Comparison of ENCODE assay signal across 20 cellular contexts in the genomic region with DNA sequence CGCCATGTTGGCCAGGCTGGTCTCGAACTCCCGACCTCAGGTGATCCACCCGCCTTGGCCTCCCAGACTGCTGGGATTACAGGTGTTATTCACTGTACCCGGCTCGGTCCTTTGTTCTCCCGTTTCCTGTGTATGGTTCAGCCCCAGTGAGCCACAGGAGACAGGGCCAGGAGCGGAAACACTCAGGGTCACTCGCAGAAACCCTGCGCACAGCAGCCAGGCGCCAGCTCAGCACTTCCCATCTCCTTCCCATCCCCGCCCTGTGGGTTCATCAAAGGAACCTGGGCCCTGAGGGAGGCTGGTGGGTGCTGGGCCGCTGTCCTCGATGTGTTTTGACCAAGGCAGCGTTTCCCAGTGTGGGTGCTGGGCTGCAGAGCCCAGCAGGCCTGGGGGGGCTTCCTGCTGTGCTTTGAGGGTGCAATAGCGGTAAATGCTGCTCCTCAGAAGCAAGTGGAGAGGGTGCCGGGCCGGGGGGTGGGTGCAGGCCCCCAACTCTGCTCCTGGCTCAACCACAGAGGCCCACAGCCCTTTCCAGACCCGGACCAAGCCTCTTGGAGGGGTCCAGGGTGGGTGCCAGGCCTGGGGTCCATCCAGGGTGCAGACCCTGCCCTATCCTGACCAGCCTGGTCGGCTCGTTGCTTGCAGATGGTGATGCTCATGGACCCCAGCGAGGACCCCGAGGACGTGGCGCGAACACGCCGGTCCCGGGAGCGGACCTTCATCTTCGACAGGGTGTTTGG. TPM values are rescaled to one million over a fixed set of nuclear protein-coding genes. Genes with fewer than 3 reads are reported as not detected.
DNase-seq lines count a peak whose midpoint lies in the region; ATAC-seq and TF ChIP-seq lines count a peak whose summit lies in the region.
"Had no signal": no experiment of that assay in that cellular context is flagged by ENCODE, and none has a peak within 500 bp of the region (broad histone marks: within the 10 kb centered on the region; RNA-seq: fewer than 3 reads in every experiment).

No MANE protein-coding gene starts in this region.

- DNase-seq in NCI-H2081 (lab: John Stamatoyannopoulos, UW) (peak; percentile 23 to 33), NCI-H2081 treated with DMSO at 0.1 percent for 48 hours (lab: John Stamatoyannopoulos, UW) (no peak), left lobe of liver (ENCODE audit: low spot score) (no peak), gastrocnemius medialis (no peak), foreskin fibroblast (no peak)
- DNase-seq: 8988T; activated CD4-positive, alpha-beta memory T cell treated with anti-CD3 and anti-CD28 coated beads for 36 hours; activated naive CD4-positive, alpha-beta T cell treated with Interleukin-2 at 50 U/mL for 16 hours; activated T-cell treated with anti-CD3 and anti-CD28 coated beads for 4 hours; caudate nucleus; COR-L47; left colon; MM.1S; NCI-H1436 treated with DMSO at 0.1 percent for 48 hours; retina had no signal

- no peak overlapping the region for H3K4me3 ChIP-seq in gastrocnemius medialis
- no peak overlapping the region for H3K4me3 ChIP-seq in foreskin fibroblast (ENCODE audit: low read depth in 1 of 2, low read length in 2 of 2)
- H3K4me3 ChIP-seq: SJSA1, vagina had no signal

- TF ChIP-seq POLR2A in gastrocnemius medialis (IDR thresholded peaks at IDR 0.05) = no peak

- H3K27ac ChIP-seq in gastrocnemius medialis = no peak overlapping the region
- H3K27ac ChIP-seq: SJSA1, vagina had no signal

- no peaks in the 10 kb centered on the region for H3K36me3 ChIP-seq in gastrocnemius medialis
- H3K36me3 ChIP-seq: vagina had no signal

- no peaks in the 10 kb centered on the region for H3K27me3 ChIP-seq in gastrocnemius medialis
- H3K27me3 ChIP-seq: SJSA1, vagina had no signal

- H3K9me3 ChIP-seq in gastrocnemius medialis = no peaks in the 10 kb centered on the region
- H3K9me3 ChIP-seq: SJSA1, vagina had no signal

- H3K4me1 ChIP-seq in gastrocnemius medialis = no peaks in the 10 kb centered on the region
- H3K4me1 ChIP-seq: SJSA1 had no signal

- intact Hi-C loops in gastrocnemius medialis (cut with DNase I; ENCODE audit: low total_unique reads) = no loop called here

- in situ Hi-C loops in gastrocnemius medialis (cut with MboI; ENCODE audit: low sequenced_read_pairs in 4 of 4) = no loop called here

- no peak for TF ChIP-seq CTCF in gastrocnemius medialis (IDR thresholded peaks at IDR 0.05 in 4 of 5, conservative IDR thresholded peaks at IDR 0.05 in 1 of 5)
- no peak for TF ChIP-seq CTCF in foreskin fibroblast (IDR thresholded peaks at IDR 0.05; ENCODE audit: low read depth, low read length)

- ATAC-seq in esophagus mucosa (peak; percentile 52), left lobe of liver (peak; percentile 70), gastrocnemius medialis (peak; percentile 58 to 77), GM21528 (IDR thresholded peaks at IDR 0.05; ENCODE audit: low FRiP score, unreplicated experiment) (no peak), GM21717 (IDR thresholded peaks at IDR 0.05; ENCODE audit: unreplicated experiment) (no peak)
- ATAC-seq: left colon had no signal

RNA-seq across cellular contexts. Expression of a gene that starts 15.3 kb away (rescaled TPM):
- total RNA-seq in esophagus mucosa (4.1 TPM), left lobe of liver (8.2 TPM), gastrocnemius medialis (10 to 100 TPM in 2 of 4 donors, 1 to 10 TPM in 2; 5.5 to 13.1 (median 10.1) TPM)

RNA-seq across cellular contexts. Expression of a gene that starts 33.4 kb away (rescaled TPM):
- 119 TPM for total RNA-seq in esophagus mucosa
- 62.6 TPM for total RNA-seq in left lobe of liver
- 100 to 1,000 TPM; 105 to 207 (median 195) TPM for total RNA-seq in gastrocnemius medialis

Comparison
In these comparisons a context has a peak if more than half of its experiments do, and no peak if none do; other contexts are left out.
1. DNase-seq: peak in NCI-H2081 (2 of 2); none in NCI-H2081 treated with DMSO at 0.1 percent for 48 hours (single experiment), left lobe of liver (single experiment), gastrocnemius medialis (0 of 2) and foreskin fibroblast (0 of 2).
2. ATAC-seq: peak in esophagus mucosa (single experiment), left lobe of liver (single experiment) and gastrocnemius medialis (2 of 2); none in GM21528 (single experiment) and GM21717 (single experiment).